Comparison of ENCODE assay signal across 10 cellular contexts in genomic region chr1:243708210-243708609, GRCh38.
DNase-seq lines count a peak whose midpoint lies in the region; FAIRE-seq and TF ChIP-seq lines count a peak whose summit lies in the region.
"Had no signal": no experiment of that assay in that cellular context is flagged by ENCODE, and none has a peak within 500 bp of the region (broad histone marks: within the 10 kb centered on the region; RNA-seq: fewer than 3 reads in every experiment).

No MANE protein-coding gene starts in this region.

- no peaks in the 10 kb centered on the region for H3K27me3 ChIP-seq in OCI-LY3 (ENCODE audit: low read depth, low read length)
- H3K27me3 ChIP-seq in endothelial cell of umbilical vein (ENCODE audit: control insufficient read depth in 2 of 2, insufficient read depth in 2 of 2, low read length in 2 of 2): no peaks in the 10 kb centered on the region

- H3K9ac ChIP-seq in OCI-LY3 (ENCODE audit: low read length): no peak overlapping the region
- H3K9ac ChIP-seq in endothelial cell of umbilical vein (replicated peaks; ENCODE audit: extremely low read depth, insufficient read depth, low read length): no peak overlapping the region

- H3K4me2 ChIP-seq in OCI-LY3 (ENCODE audit: low read length) (no peak overlapping the region), endothelial cell of umbilical vein (ENCODE audit: insufficient read depth, low read length) (no peak overlapping the region)

- H2AFZ ChIP-seq in OCI-LY3 (ENCODE audit: low read depth, low read length): no peak overlapping the region
- H2AFZ ChIP-seq in endothelial cell of umbilical vein (ENCODE audit: low read depth, low read length): no peak overlapping the region

- H3K36me3 ChIP-seq in OCI-LY3 (replicated peaks; ENCODE audit: low read depth, low read length) (no peaks in the 10 kb centered on the region), endothelial cell of umbilical vein (ENCODE audit: control insufficient read depth in 2 of 2, extremely low read depth in 1 of 2, insufficient read depth in 2 of 2, low read length in 2 of 2) (no peaks in the 10 kb centered on the region)
- H3K36me3 ChIP-seq: prostate gland had no signal

- peaks cover 21% of the 10 kb centered on the region for H3K4me1 ChIP-seq in OCI-LY3 (ENCODE audit: low read length)
- H3K4me1 ChIP-seq in endothelial cell of umbilical vein (ENCODE audit: control insufficient read depth, extremely low read depth, insufficient read depth, low read length): peaks cover 2% of the 10 kb centered on the region
- H3K4me1 ChIP-seq: prostate gland had no signal

- H3K79me2 ChIP-seq in OCI-LY3 (ENCODE audit: low read length) (no peaks in the 10 kb centered on the region), endothelial cell of umbilical vein (ENCODE audit: control insufficient read depth, insufficient read depth, low read length) (peaks cover 12% of the 10 kb centered on the region)

- peaks cover 4% of the 10 kb centered on the region; the same call in 1 of the 2 replicates for H4K20me1 ChIP-seq in OCI-LY3 (ENCODE audit: insufficient read depth, low read length)
- no peaks in the 10 kb centered on the region for H4K20me1 ChIP-seq in endothelial cell of umbilical vein (replicated peaks; ENCODE audit: control insufficient read depth, extremely low read depth, insufficient read depth, low read length)

- H3K4me3 ChIP-seq in OCI-LY3 (ENCODE audit: low read length) (no peak overlapping the region), endothelial cell of umbilical vein (replicated peaks in 1 of 3; ENCODE audit: insufficient read depth in 1 of 3, low read depth in 1 of 3, low read length in 3 of 3) (no peak overlapping the region)
- H3K4me3 ChIP-seq: prostate gland had no signal

- no peak for TF ChIP-seq POLR2A in endothelial cell of umbilical vein (IDR thresholded peaks at IDR 0.05; ENCODE audit: low read depth, low read length)

- no peaks in the 10 kb centered on the region for H3K9me3 ChIP-seq in OCI-LY3 (ENCODE audit: insufficient read depth, low read length)
- no peaks in the 10 kb centered on the region for H3K9me3 ChIP-seq in endothelial cell of umbilical vein (replicated peaks; ENCODE audit: control insufficient read depth, insufficient read depth, low read length)
- H3K9me3 ChIP-seq: prostate gland had no signal

- dilution Hi-C loops in endothelial cell of umbilical vein (cut with MboI; ENCODE audit: extremely low pct_ligation_motif_present, low sequenced_read_pairs): no loop called here

- TF ChIP-seq CTCF in OCI-LY3 (IDR thresholded peaks at IDR 0.05; ENCODE audit: low read depth, low read length) (peak; percentile 55), endothelial cell of umbilical vein (IDR thresholded peaks at IDR 0.05; ENCODE audit: extremely low read depth in 1 of 2, insufficient read depth in 1 of 2, low read depth in 1 of 2, low read length in 2 of 2) (no peak)

- POLR2A ChIA-PET in endothelial cell of umbilical vein (lab: Charles Lee): no interaction called here

- CTCF ChIA-PET in endothelial cell of umbilical vein (lab: Charles Lee): interaction anchor here (0.6 to 1.5 kb wide), 10 partner anchors 40 to 589 kb away, joined by 3 to 8 read pairs (median 4); partner anchors contain the start of gene ZBTB18

- no TSS peak for BruUV-seq in endothelial cell of umbilical vein (replicated peaks; lab: Mats Ljungman, UMichigan)

- H3K9me1 ChIP-seq in endothelial cell of umbilical vein (replicated peaks; ENCODE audit: control insufficient read depth, extremely low read depth, insufficient read depth, low read length): no peaks in the 10 kb centered on the region

- intact Hi-C loops in endothelial cell of umbilical vein (cut with micrococcal nuclease): loop anchor here (1.0 to 5.0 kb wide), 3 partner anchors 42 to 565 kb away; no protein-coding TSS in a partner anchor

- no peak overlapping the region for H3K27ac ChIP-seq in OCI-LY3 (ENCODE audit: low read length)
- no peak overlapping the region for H3K27ac ChIP-seq in endothelial cell of umbilical vein (ENCODE audit: insufficient read depth, low read depth, low read length)
- H3K27ac ChIP-seq: prostate gland had no signal

- peak; percentile 91 for FAIRE-seq in A204.1 (lab: Jason Lieb, UNC)
- FAIRE-seq in endothelial cell of umbilical vein (lab: Jason Lieb, UNC): no peak

- peak; percentile 36 for DNase-seq in ELR (ENCODE audit: low read depth)
- peak; percentile 40 for DNase-seq in endothelial cell of umbilical vein (ENCODE audit: low read depth, low spot score)
- DNase-seq in activated gamma-delta T cell treated with Interleukin-2 at 50 U/mL for 16 hours: no peak
- no peak for DNase-seq in stimulated activated CD4-positive, alpha-beta T cell treated with anti-CD3 and anti-CD28 coated beads, Interleukin-4, amount 100 ng/mL, for 24 hours
- DNase-seq in UCSD-AML1 (lab: John Stamatoyannopoulos, UW; ENCODE audit: unreplicated experiment): no peak
- DNase-seq in HUDEP-2 (lab: John Stamatoyannopoulos, UW; ENCODE audit: unreplicated experiment in 76 of 76): no peak
- DNase-seq: DMS79 treated with DMSO at 0.1 percent for 48 hours had no signal

TF ChIP-seq in endothelial cell of umbilical vein, 7 proteins besides CTCF, POLR2A, EP300 and RAD21:
- no peak for TF ChIP-seq FOS (IDR thresholded peaks at IDR 0.05; ENCODE audit: borderline replicate concordance, insufficient read depth, low read length)
- TF ChIP-seq POLR2AphosphoS5 (IDR thresholded peaks at IDR 0.05; ENCODE audit: insufficient read depth, low read depth, low read length): no peak
- no peak for TF ChIP-seq MAX (IDR thresholded peaks at IDR 0.05; ENCODE audit: insufficient read depth, insufficient read length)
- TF ChIP-seq GATA2 (IDR thresholded peaks at IDR 0.05; ENCODE audit: insufficient read depth, insufficient read length, low read depth, low read length): no peak
- no peak for TF ChIP-seq MYC (IDR thresholded peaks at IDR 0.05; ENCODE audit: low read depth, low read length)
- no peak for TF ChIP-seq EZH2 (IDR thresholded peaks at IDR 0.05; ENCODE audit: borderline replicate concordance, low read depth, low read length, severe bottlenecking)
- TF ChIP-seq JUN (IDR thresholded peaks at IDR 0.05; ENCODE audit: borderline replicate concordance, insufficient read depth, insufficient read length, low read depth): no peak

Comparison
In these comparisons a context has a peak if more than half of its experiments do, and no peak if none do; other contexts are left out.
1. DNase-seq: peak in ELR (single experiment) and endothelial cell of umbilical vein (single experiment); none in activated gamma-delta T cell treated with Interleukin-2 at 50 U/mL for 16 hours (single experiment), stimulated activated CD4-positive, alpha-beta T cell treated with anti-CD3 and anti-CD28 coated beads, Interleukin-4, amount 100 ng/mL, for 24 hours (single experiment), UCSD-AML1 (single experiment) and HUDEP-2 (0 of 76).